In genomic region chr5:62684310-62684709, GRCh38 we compare ENCODE assay signal across 25 cellular contexts.
"Had no signal": no experiment of that assay in that cellular context is flagged by ENCODE, and none has a peak within 500 bp of the region (broad histone marks: within the 10 kb centered on the region; RNA-seq: fewer than 3 reads in every experiment).

No MANE protein-coding gene starts in this region.

- H3K4me1 ChIP-seq: neural progenitor cell, pancreas, prostate gland, right lobe of liver, sigmoid colon, stomach, tibial nerve, upper lobe of left lung had no signal

- H3K27me3 ChIP-seq: neural progenitor cell, neutrophil, pancreas, right lobe of liver, sigmoid colon, stomach, thyroid gland, tibial nerve, upper lobe of left lung, vagina had no signal

- H3K9ac ChIP-seq: neural progenitor cell had no signal

- H3K4me2 ChIP-seq: neural progenitor cell had no signal

- H3K27ac ChIP-seq: neural progenitor cell, neutrophil, pancreas, prostate gland, right lobe of liver, sigmoid colon, stomach, thoracic aorta, thyroid gland, tibial nerve, upper lobe of left lung, vagina had no signal

- FAIRE-seq: pancreas, small intestine, urothelium cell line had no signal

- H2AFZ ChIP-seq: neural progenitor cell had no signal

- H3K4me3 ChIP-seq: neural progenitor cell, pancreas, prostate gland, right lobe of liver, sigmoid colon, stomach, thoracic aorta, thyroid gland, tibial nerve, upper lobe of left lung, vagina had no signal

- DNase-seq: naive thymus-derived CD4-positive, alpha-beta T cell; natural killer cell; nucleus accumbens; pancreas; right cardiac atrium; right lobe of liver; sigmoid colon; small intestine; stimulated activated CD4-positive, alpha-beta T cell treated with anti-CD3 and anti-CD28 coated beads, Interleukin-15, amount 100 ng/mL, for 24 hours; stimulated activated CD4-positive, alpha-beta T cell treated with anti-CD3 and anti-CD28 coated beads, Interleukin-2, amount 100 ng/mL, for 48 hours; stimulated activated CD4-positive, alpha-beta T cell treated with anti-CD3 and anti-CD28 coated beads, Interleukin-4, amount 100 ng/mL, for 24 hours; stimulated activated naive B cell treated with anti-CD40 and anti-IgM and Interleukin-4, amounts not matched to agents 10 μg/mL and 1 μg/mL and 100 μg/mL, for 72 hours; stimulated activated naive CD4-positive, alpha-beta T cell treated with Interleukin-2 at 50 U/mL for 16 hours; stomach; trophoblast cell; upper lobe of left lung had no signal

- ATAC-seq: naive thymus-derived CD4-positive, alpha-beta T cell; natural killer cell; pancreas; right cardiac atrium; right lobe of liver; stimulated activated effector memory CD8-positive, alpha-beta T cell treated with anti-CD3 and anti-CD28 coated beads, Interleukin-12 subunit alpha, Interleukin-12 subunit beta, amount 100 ng/mL, for 72 hours; stimulated activated naive B cell treated with anti-CD40 and anti-IgM and Interleukin-4, amounts not matched to agents 10 μg/mL and 1 μg/mL and 100 μg/mL, for 72 hours had no signal

- H3K9me3 ChIP-seq: neutrophil, pancreas, prostate gland, right lobe of liver, thoracic aorta, thyroid gland, vagina had no signal

- H3K36me3 ChIP-seq: neural progenitor cell, neutrophil, pancreas, prostate gland, right lobe of liver, sigmoid colon, stomach, thoracic aorta, thyroid gland, tibial nerve, upper lobe of left lung, vagina had no signal
